Comparison of ENCODE assay signal across 1 cellular context in the genomic region with DNA sequence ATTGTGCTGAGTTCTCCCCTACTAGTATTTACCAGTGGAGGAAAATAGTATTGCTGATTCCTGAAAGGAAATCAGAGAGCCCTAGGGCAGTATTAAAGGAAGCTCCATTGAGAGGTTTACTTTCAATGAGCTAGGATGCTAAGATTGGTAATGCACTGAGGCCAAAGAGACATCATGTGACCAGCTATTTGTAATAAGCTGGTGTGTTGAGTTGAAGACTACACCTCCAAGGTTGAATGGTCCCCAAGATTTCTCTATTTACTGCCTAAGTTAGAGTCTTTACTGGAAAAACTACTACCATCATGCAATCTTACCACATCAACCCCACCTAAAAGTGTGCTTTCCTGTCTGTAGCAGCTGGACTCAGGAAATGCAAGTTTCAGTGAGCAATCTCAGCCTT.
TF ChIP-seq lines count a peak whose summit lies in the region.

No MANE protein-coding gene starts in this region.

TF ChIP-seq in K562, 482 proteins besides CTCF, POLR2A, EP300 and RAD21:
- TF ChIP-seq POLR2B (IDR thresholded peaks at IDR 0.05; ENCODE audit: low read depth, partially characterized antibody) (no peak), CXXC5 (CRISPR knock-in tag; IDR thresholded peaks at IDR 0.05) (no peak), HIVEP1 (CRISPR knock-in tag; IDR thresholded peaks at IDR 0.05) (no peak), ZNF717 (CRISPR knock-in tag; IDR thresholded peaks at IDR 0.05) (no peak), SAFB2 (IDR thresholded peaks at IDR 0.05; ENCODE audit: borderline replicate concordance, low read depth, low read length, severe bottlenecking) (no peak), CREM (IDR thresholded peaks at IDR 0.05; ENCODE audit: low read depth) (no peak), POU5F1 (IDR thresholded peaks at IDR 0.05; ENCODE audit: borderline replicate concordance, low read depth, low read length, partially characterized antibody) (no peak)
- TF ChIP-seq, protein P1, sequence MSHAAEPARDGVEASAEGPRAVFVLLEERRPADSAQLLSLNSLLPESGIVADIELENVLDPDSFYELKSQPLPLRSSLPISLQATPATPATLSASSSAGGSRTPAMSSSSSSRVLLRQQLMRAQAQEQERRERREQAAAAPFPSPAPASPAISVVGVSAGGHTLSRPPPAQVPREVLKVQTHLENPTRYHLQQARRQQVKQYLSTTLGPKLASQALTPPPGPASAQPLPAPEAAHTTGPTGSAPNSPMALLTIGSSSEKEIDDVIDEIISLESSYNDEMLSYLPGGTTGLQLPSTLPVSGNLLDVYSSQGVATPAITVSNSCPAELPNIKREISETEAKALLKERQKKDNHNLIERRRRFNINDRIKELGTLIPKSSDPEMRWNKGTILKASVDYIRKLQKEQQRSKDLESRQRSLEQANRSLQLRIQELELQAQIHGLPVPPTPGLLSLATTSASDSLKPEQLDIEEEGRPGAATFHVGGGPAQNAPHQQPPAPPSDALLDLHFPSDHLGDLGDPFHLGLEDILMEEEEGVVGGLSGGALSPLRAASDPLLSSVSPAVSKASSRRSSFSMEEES (CRISPR knock-in tag; IDR thresholded peaks at IDR 0.05): peak; percentile 60
